27 cellular contexts compared by ENCODE assay signal in genomic region chr16:2708955-2709587, GRCh38.
"Had no signal": no experiment of that assay in that cellular context is flagged by ENCODE, and none has a peak within 500 bp of the region (broad histone marks: within the 10 kb centered on the region; RNA-seq: fewer than 3 reads in every experiment).

No MANE protein-coding gene starts in this region.

- H3K27ac Mint-ChIP-seq: activated CD4-positive, alpha-beta T cell treated with anti-CD3 and anti-CD28 coated beads, Interleukin-2, amount 10 ng/mL, durations not matched to agents 24 days and 14 days; activated CD8-positive, alpha-beta T cell treated with anti-CD3 and anti-CD28 coated beads for 36 hours; activated naive CD4-positive, alpha-beta T cell treated with anti-CD3 and anti-CD28 coated beads for 36 hours; activated T-cell treated with anti-CD3 and anti-CD28 coated beads, Interleukin-2, amount 50 U/mL, for 24 hours had no signal

- H3K4me3 Mint-ChIP-seq: activated CD4-positive, alpha-beta T cell treated with anti-CD3 and anti-CD28 coated beads, Interleukin-2, amount 10 ng/mL, durations not matched to agents 24 days and 14 days; activated CD8-positive, alpha-beta T cell treated with anti-CD3 and anti-CD28 coated beads for 36 hours; activated naive CD4-positive, alpha-beta T cell treated with anti-CD3 and anti-CD28 coated beads for 36 hours; activated T-cell treated with anti-CD3 and anti-CD28 coated beads, Interleukin-2, amount 50 U/mL, for 24 hours had no signal

- H3K4me3 ChIP-seq: adrenal gland, body of pancreas, breast epithelium, Peyer's patch had no signal

- H3K4me1 ChIP-seq: adrenal gland, body of pancreas, breast epithelium, Peyer's patch had no signal

- H3K9me3 Mint-ChIP-seq: activated CD4-positive, alpha-beta T cell treated with anti-CD3 and anti-CD28 coated beads, Interleukin-2, amount 10 ng/mL, durations not matched to agents 24 days and 14 days; activated CD8-positive, alpha-beta T cell treated with anti-CD3 and anti-CD28 coated beads for 36 hours; activated naive CD4-positive, alpha-beta T cell treated with anti-CD3 and anti-CD28 coated beads for 36 hours; activated naive CD4-positive, alpha-beta T cell treated with anti-CD3 and anti-CD28 coated beads, Interleukin-2, amount 50 U/mL, for 72 hours; activated T-cell treated with anti-CD3 and anti-CD28 coated beads, Interleukin-2, amount 50 U/mL, for 24 hours had no signal

- H3K27ac ChIP-seq: adrenal gland, body of pancreas, breast epithelium, Peyer's patch, WERI-Rb-1 had no signal

- DNase-seq: activated CD4-positive, alpha-beta T cell treated with anti-CD3 and anti-CD28 coated beads, Interleukin-2, amount 10 ng/mL, durations not matched to agents 24 days and 14 days; activated CD4-positive, alpha-beta T cell treated with anti-CD3 and anti-CD28 coated beads, Interleukin-2, amount 50 U/mL, for 4 hours; activated CD8-positive, alpha-beta T cell treated with anti-CD3 and anti-CD28 coated beads for 36 hours; activated gamma-delta T cell treated with Interleukin-2 at 50 U/mL for 16 hours; activated naive CD4-positive, alpha-beta T cell treated with anti-CD3 and anti-CD28 coated beads for 36 hours; activated T-cell treated with anti-CD3 and anti-CD28 coated beads, Interleukin-2, amount 50 U/mL, for 24 hours; body of pancreas; MM.1S; MV-4-11; NCI-H1092; NCI-H1436 treated with DMSO at 0.1 percent for 48 hours; NCI-H1694 treated with DMSO at 0.1 percent for 48 hours; NCI-H2029; NCI-H510A; NCI-H526; NCI-H748 treated with DMSO at 0.1 percent for 48 hours; NK-92 treated with Interleukin-12 subunit alpha and Interleukin-12 subunit beta, amount 100 ng/mL, for 24 hours; PC-3; Peyer's patch; RPMI8226; T1000; WERI-Rb-1 had no signal

- H3K27me3 Mint-ChIP-seq: activated CD4-positive, alpha-beta T cell treated with anti-CD3 and anti-CD28 coated beads, Interleukin-2, amount 10 ng/mL, durations not matched to agents 24 days and 14 days; activated CD8-positive, alpha-beta T cell treated with anti-CD3 and anti-CD28 coated beads for 36 hours had no signal

- FAIRE-seq: astrocyte had no signal

- H3K4me1 Mint-ChIP-seq: activated CD4-positive, alpha-beta T cell treated with anti-CD3 and anti-CD28 coated beads, Interleukin-2, amount 10 ng/mL, durations not matched to agents 24 days and 14 days had no signal

- H3K9me3 ChIP-seq: adrenal gland, body of pancreas, breast epithelium, Peyer's patch had no signal

- H3K27me3 ChIP-seq: adrenal gland, body of pancreas, breast epithelium, Peyer's patch had no signal

- H3K36me3 Mint-ChIP-seq: activated naive CD4-positive, alpha-beta T cell treated with anti-CD3 and anti-CD28 coated beads, Interleukin-2, amount 50 U/mL, for 72 hours had no signal

- ATAC-seq: activated naive CD4-positive, alpha-beta T cell treated with anti-CD3 and anti-CD28 coated beads, Interleukin-2, amount 50 U/mL, for 72 hours; body of pancreas; PC-3; Right ventricle myocardium inferior had no signal
